ENCODE assay signal across 24 cellular contexts in the genomic region with DNA sequence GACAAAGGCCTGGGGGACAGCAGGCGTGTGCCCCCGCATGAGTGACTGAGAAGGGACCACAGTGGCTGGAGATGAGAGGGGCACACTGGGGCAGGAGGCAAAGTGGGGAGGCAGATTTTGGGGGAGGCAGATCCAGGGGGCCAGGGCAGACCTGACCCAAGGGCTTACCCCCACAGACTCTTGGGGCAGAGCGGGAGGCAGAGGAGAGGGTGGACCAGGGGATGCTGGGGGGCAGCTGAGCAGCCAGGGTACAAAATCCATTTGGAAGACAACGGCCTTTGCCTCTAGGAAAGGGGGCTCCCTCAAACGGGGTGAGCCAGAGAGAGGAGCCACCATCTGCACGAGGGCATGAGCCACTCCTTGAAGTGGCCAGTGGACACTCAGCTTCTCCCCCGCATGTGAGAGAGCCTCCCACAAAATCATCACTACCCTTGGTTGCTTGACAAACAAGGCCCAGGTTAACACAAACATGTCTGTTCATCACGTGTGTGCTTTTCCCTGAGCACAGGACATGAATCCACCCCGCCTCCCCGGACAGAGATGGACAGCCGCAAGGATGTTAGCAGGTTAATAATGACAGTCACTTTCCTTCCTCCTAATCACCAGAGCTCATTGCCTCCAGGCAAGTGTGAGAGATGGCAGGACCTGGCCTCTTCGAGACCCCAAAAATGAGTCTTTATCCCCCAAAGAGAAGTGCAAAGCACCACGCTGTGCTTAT.
DNase-seq lines count a peak whose midpoint lies in the region; ATAC-seq and TF ChIP-seq lines count a peak whose summit lies in the region.
"Had no signal": no experiment of that assay in that cellular context is flagged by ENCODE, and none has a peak within 500 bp of the region (broad histone marks: within the 10 kb centered on the region; RNA-seq: fewer than 3 reads in every experiment).

No MANE protein-coding gene starts in this region.

- H3K27me3 ChIP-seq in stomach (peaks cover 0 to 30% (median 0%) of the 10 kb centered on the region in 3 donors), GM23248 (replicated peaks; ENCODE audit: insufficient read depth) (no peaks in the 10 kb centered on the region)
- H3K27me3 ChIP-seq: BE2C had no signal

- intact Hi-C loops in cardiac septum (cut with DNase I) = no loop called here
- intact Hi-C loops in Right ventricle myocardium inferior (cut with DNase I) = no loop called here
- intact Hi-C loops in stomach (cut with DNase I; ENCODE audit: low total_unique reads) = no loop called here

- H3K9me2 ChIP-seq in GM23248 (ENCODE audit: insufficient read depth) = no peaks in the 10 kb centered on the region

- H3K79me2 ChIP-seq in GM23248 (ENCODE audit: insufficient read depth) = no peaks in the 10 kb centered on the region

- no peak overlapping the region for H2AFZ ChIP-seq in GM23248

- in situ Hi-C loops in GM23248 (cut with MboI) = no loop called here

- TF ChIP-seq CTCF in stomach (IDR thresholded peaks at IDR 0.05) = no peak

- 63 to 81% (median 75%) methylated on average over 10 to 13 of the region's 13 CpGs for WGBS in stomach, 5 donors
- 46 to 52% methylated on average over 13 of the region's 13 CpGs for WGBS in GM23248 (ENCODE audit: low coverage in 1 of 2, low lambda C conversion rate in 2 of 2, missing lambda C conversion rate in 2 of 2), 2 experiments

- H3K4me1 ChIP-seq in stomach (no peaks in the 10 kb centered on the region), GM23248 (ENCODE audit: insufficient read depth) (no peaks in the 10 kb centered on the region)
- H3K4me1 ChIP-seq: A549, BE2C, HAP-1, SJCRH30 had no signal

- no peaks in the 10 kb centered on the region for H3F3A ChIP-seq in GM23248 (ENCODE audit: insufficient read depth)

- DNase-seq in cardiac septum (ENCODE audit: low spot score) (peak; percentile 59), Right ventricle myocardium inferior (ENCODE audit: missing footprints) (no peak), islet precursor cell (peak; percentile 35), stomach (peak; percentile 17), SIG-M5 (lab: John Stamatoyannopoulos, UW) (no peak), GM23248 (no peak)
- DNase-seq: BE2C; CD4-positive, alpha-beta T cell; COR-L47; DND-41; NCI-H1092; NCI-H1436; NCI-H2029; NCI-H2227 treated with DMSO at 0.1 percent for 48 hours; NCI-H510A; NCI-H748 treated with DMSO at 0.1 percent for 48 hours; SJCRH30 had no signal

- ATAC-seq in Right ventricle myocardium inferior (no peak), HG02610 (IDR thresholded peaks at IDR 0.05; ENCODE audit: unreplicated experiment) (no peak)
- ATAC-seq: A549, HepG2, K562 had no signal

- H3K9me3 ChIP-seq in stomach = no peaks in the 10 kb centered on the region
- no peaks in the 10 kb centered on the region for H3K9me3 ChIP-seq in GM23248 (ENCODE audit: low read depth)
- H3K9me3 ChIP-seq: A549, BE2C, HAP-1, SJCRH30 had no signal

- TF ChIP-seq EP300 in stomach (IDR thresholded peaks at IDR 0.05) = no peak

- no peak overlapping the region for H3K9ac ChIP-seq in GM23248

- H3K4me2 ChIP-seq in GM23248 (ENCODE audit: unreplicated experiment) = no peak overlapping the region
- H3K4me2 ChIP-seq: A549 had no signal

- H3K27ac ChIP-seq in stomach (no peak overlapping the region), GM23248 (no peak overlapping the region)
- H3K27ac ChIP-seq: A549, HL-60, RWPE1, SJCRH30 had no signal

- H3K36me3 ChIP-seq in stomach = no peaks in the 10 kb centered on the region
- H3K36me3 ChIP-seq in GM23248 (ENCODE audit: low read depth) = no peaks in the 10 kb centered on the region
- H3K36me3 ChIP-seq: BE2C, HAP-1, SJCRH30 had no signal

- no peaks in the 10 kb centered on the region for H4K20me1 ChIP-seq in GM23248 (ENCODE audit: insufficient read depth)

- TF ChIP-seq POLR2A in stomach (IDR thresholded peaks at IDR 0.05) = no peak

- no peak overlapping the region for H3K4me3 ChIP-seq in stomach
- H3K4me3 ChIP-seq in GM23248 = no peak overlapping the region
- H3K4me3 ChIP-seq: A549, HAP-1, K562, SJCRH30 had no signal

Comparison
In these comparisons a context has a peak if more than half of its experiments do, and no peak if none do; other contexts are left out.
1. DNase-seq: peak in cardiac septum (single experiment), islet precursor cell (single experiment) and stomach (single experiment); none in Right ventricle myocardium inferior (single experiment), SIG-M5 (single experiment) and GM23248 (single experiment).